ENCODE assay signal across 8 cellular contexts in the genomic region with DNA sequence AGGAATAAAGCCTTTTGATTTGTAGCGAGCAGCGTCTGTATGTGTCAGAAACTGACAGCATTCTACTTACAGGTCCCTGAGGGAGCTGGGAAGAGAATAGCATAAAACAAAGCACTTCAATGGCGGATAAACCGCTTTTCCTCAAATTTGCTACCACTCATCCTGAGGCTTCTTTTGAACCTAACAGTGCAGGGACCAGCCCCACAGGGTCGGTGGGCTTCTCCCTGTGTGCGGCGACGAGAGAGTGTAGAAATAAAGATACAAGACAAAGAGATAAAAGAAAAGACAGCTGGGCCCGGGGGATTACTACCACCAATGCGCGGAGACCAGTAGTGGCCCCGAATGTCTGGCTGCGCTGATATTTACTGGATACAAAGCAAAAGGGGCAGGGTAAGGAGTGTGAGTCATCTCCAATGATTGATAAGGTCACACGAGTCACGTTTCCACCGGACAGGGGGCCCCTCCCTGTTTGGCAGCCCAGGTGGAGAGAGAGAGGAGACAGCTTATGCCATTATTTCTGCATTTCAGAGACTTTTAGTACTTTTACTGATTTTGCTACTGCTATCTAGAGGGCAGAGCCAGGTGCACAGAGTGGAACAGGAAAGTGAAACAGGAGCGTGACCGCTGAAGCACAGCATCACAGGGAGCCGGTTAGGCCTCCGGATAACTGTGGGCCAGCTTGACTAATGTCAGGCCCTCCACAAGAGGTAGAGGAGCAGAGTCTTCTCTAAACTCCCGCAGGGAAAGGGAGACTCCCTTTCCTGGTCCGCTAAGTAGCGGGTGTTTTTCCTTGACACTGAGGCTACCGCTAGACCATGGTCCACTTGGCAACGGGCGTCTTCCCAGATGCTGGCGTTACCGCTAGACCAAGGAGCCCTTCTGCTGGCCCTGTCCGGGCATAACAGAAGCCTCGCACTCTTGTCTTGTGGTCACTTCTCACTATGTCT. TPM values are rescaled to one million over a fixed set of nuclear protein-coding genes. Genes with fewer than 3 reads are reported as not detected.
DNase-seq lines count a peak whose midpoint lies in the region; TF ChIP-seq lines count a peak whose summit lies in the region.
"Not testable (repeated sequence)": the region's sequence is repeated elsewhere in the genome, so short reads cannot be mapped to it uniquely, and the experiment has no call there.
"Had no signal": no experiment of that assay in that cellular context is flagged by ENCODE, and none has a peak within 500 bp of the region (broad histone marks: within the 10 kb centered on the region; RNA-seq: fewer than 3 reads in every experiment).

No MANE protein-coding gene starts in this region.

- not testable (repeated sequence) for H3K9me3 ChIP-seq in OCI-LY7 (ENCODE audit: low read length); spleen

- peak overlapping the region; percentile 99 for H3K4me2 ChIP-seq in OCI-LY7 (ENCODE audit: low read length)

- peak overlapping the region; percentile 98 for H3K4me3 Mint-ChIP-seq in mesothelial cell of epicardium

- peak overlapping the region; percentile 99 for H3K27ac ChIP-seq in OCI-LY7 (ENCODE audit: low read depth, low read length, poor library complexity, severe bottlenecking)
- H3K27ac ChIP-seq in spleen: peak overlapping the region; percentile 66 to 100 (median 100)

- H3K36me3 Mint-ChIP-seq in mesothelial cell of epicardium: peaks cover 34% of the 10 kb centered on the region

- not testable (repeated sequence) for H3K27me3 Mint-ChIP-seq in mesothelial cell of epicardium (ENCODE audit: low read depth)

- H3K27me3 ChIP-seq in spleen (replicated peaks in 1 of 7): not testable (repeated sequence)

- TF ChIP-seq POLR2A in spleen (IDR thresholded peaks at IDR 0.05): not testable (repeated sequence)

- TF ChIP-seq CTCF in GM12865 (IDR thresholded peaks at IDR 0.05; ENCODE audit: insufficient read depth, low read depth, low read length, missing control alignments); OCI-LY7 (conservative IDR thresholded peaks at IDR 0.05; ENCODE audit: low read length); astrocyte of the cerebellum (IDR thresholded peaks at IDR 0.05; ENCODE audit: low read depth, low read length, missing control alignments); fibroblast of mammary gland (conservative IDR thresholded peaks at IDR 0.05; ENCODE audit: control insufficient read depth, insufficient read depth, low read depth, low read length); mesothelial cell of epicardium (IDR thresholded peaks at IDR 0.05; ENCODE audit: unreplicated experiment); spleen (IDR thresholded peaks at IDR 0.05 in 8 of 11, conservative IDR thresholded peaks at IDR 0.05 in 3 of 11): not testable (repeated sequence)

- BruUV-seq in OCI-LY7 (replicated peaks; lab: Mats Ljungman, UMichigan): TSS peak; percentile 97

- H3K36me3 ChIP-seq in OCI-LY7 (ENCODE audit: insufficient read depth, low read length): peaks cover 47% of the 10 kb centered on the region
- peaks cover 0 to 71% (median 24%) of the 10 kb centered on the region in 6 donors for H3K36me3 ChIP-seq in spleen

- H2AFZ ChIP-seq in OCI-LY7 (ENCODE audit: low read length): peak overlapping the region; percentile 61; the same call in 1 of the 2 replicates

- DNase-seq in GM12865 (ENCODE audit: low read depth): peak; percentile 88
- peak; percentile 84 for DNase-seq in OCI-LY7 (ENCODE audit: low spot score)
- peak; percentile 72 for DNase-seq in activated CD4-positive, alpha-beta T cell treated with anti-CD3 and anti-CD28 coated beads for 48 hours
- not testable (repeated sequence) for DNase-seq in astrocyte of the cerebellum (ENCODE audit: low read depth); mesothelial cell of epicardium (ENCODE audit: low spot score in 2 of 2, unreplicated experiment in 2 of 2); spleen
- DNase-seq in fibroblast of mammary gland (ENCODE audit: low read depth): peak; percentile 48

- not testable (repeated sequence) for H3K9me3 Mint-ChIP-seq in mesothelial cell of epicardium

- not testable (repeated sequence) for H3K9me2 ChIP-seq in OCI-LY7 (ENCODE audit: insufficient read depth, low read length)

- CTCF ChIA-PET in OCI-LY7 (lab: Charles Lee; ENCODE audit: unreplicated experiment): not testable (repeated sequence)

- WGBS in spleen, 5 donors: 65 to 80% (median 70%) methylated on average over 30 of the region's 30 CpGs

- H4K20me1 ChIP-seq in OCI-LY7 (ENCODE audit: insufficient read depth, low read length): not testable (repeated sequence)

- in situ Hi-C loops in astrocyte of the cerebellum (cut with HindIII; ENCODE audit: low sequenced_read_pairs): not testable (repeated sequence)

- intact Hi-C loops in OCI-LY7 (cut with micrococcal nuclease; ENCODE audit: unreplicated experiment): not testable (repeated sequence)
- intact Hi-C loops in spleen (cut with DNase I; ENCODE audit: low total_unique reads): loop anchor here (10.0 kb wide), 1 partner anchor 88 kb away; the partner anchor contains the start of gene FTL

- POLR2A ChIA-PET in OCI-LY7 (lab: Charles Lee): not testable (repeated sequence)

- H3K4me1 ChIP-seq in OCI-LY7 (ENCODE audit: insufficient read depth, low read length, poor library complexity, severe bottlenecking) (peaks cover 74% of the 10 kb centered on the region), spleen (peaks cover 41 to 88% (median 60%) of the 10 kb centered on the region in 6 donors)

- peak overlapping the region; percentile 82 for H3K27ac Mint-ChIP-seq in mesothelial cell of epicardium

- peak overlapping the region; percentile 89 for H3K4me3 ChIP-seq in GM12865 (ENCODE audit: low read depth, low read length)
- H3K4me3 ChIP-seq in OCI-LY7 (ENCODE audit: low read depth, low read length, poor library complexity, severe bottlenecking): peak overlapping the region; percentile 84
- peak overlapping the region; percentile 93 for H3K4me3 ChIP-seq in astrocyte of the cerebellum (ENCODE audit: low read depth, low read length)
- peak overlapping the region; percentile 91 for H3K4me3 ChIP-seq in fibroblast of mammary gland (ENCODE audit: control insufficient read depth, low read depth, low read length)
- peak overlapping the region; percentile 60 to 90 (median 82) for H3K4me3 ChIP-seq in spleen

- H3K79me2 ChIP-seq in OCI-LY7 (ENCODE audit: insufficient read depth, low read depth, low read length): peaks cover 30% of the 10 kb centered on the region

- H3K4me1 Mint-ChIP-seq in mesothelial cell of epicardium: peaks cover 38% of the 10 kb centered on the region

RNA-seq across cellular contexts. Expression of gene PPP1R15A, which starts 4.1 kb away (rescaled TPM):
- 31.5 and 31.7 TPM in 2 replicates for total RNA-seq in OCI-LY7 (2014; rRNA removed; shearing (Covaris generic))
- total RNA-seq in OCI-LY7 (2022) (23.4 and 23.8 TPM in 2 replicates), mesothelial cell of epicardium (158 to 170 TPM (median 158 TPM) in 3 replicates), spleen (10 to 100 TPM; 30.2 to 74.2 (median 47.6) TPM)
- polyA plus RNA-seq in spleen: 10 to 100 TPM; 18.5 to 54.5 (median 21.5) TPM

RNA-seq across cellular contexts. Expression of gene PLEKHA4, which starts 7.9 kb away (rescaled TPM):
- total RNA-seq in OCI-LY7 (2014; rRNA removed; shearing (Covaris generic)): 4.7 and 8.4 TPM in 2 replicates
- total RNA-seq in OCI-LY7 (2022): 8.1 and 8.8 TPM in 2 replicates
- total RNA-seq in mesothelial cell of epicardium: 25.7 to 28.6 TPM (median 26.9 TPM) in 3 replicates
- total RNA-seq in spleen: 10 to 100 TPM in 6 of 7 donors, 1 to 10 TPM in 1; 8.6 to 24.2 (median 16.0) TPM
- polyA plus RNA-seq in spleen: 10 to 100 TPM; 12.2 to 20.6 (median 13.8) TPM

RNA-seq across cellular contexts. Expression of gene TULP2, which starts 22.2 kb away (rescaled TPM):
- 0.47 TPM in 1 of 2 replicates, not detected in the other for total RNA-seq in OCI-LY7 (2014; rRNA removed; shearing (Covaris generic))
- total RNA-seq in OCI-LY7 (2022) (1.6 and 2.9 TPM in 2 replicates), mesothelial cell of epicardium (0.38 to 1.4 TPM (median 0.84 TPM) in 3 replicates), spleen (1 to 10 TPM in 3 of 7 donors, under 1 TPM in 3, not detected in 1; 0.34 to 5.0 (median 1.3) TPM)
- polyA plus RNA-seq in spleen: under 1 TPM in 2 of 3 donors, not detected in 1; 0.14 to 0.32 TPM
- total RNA-seq: myocyte had no signal

RNA-seq across cellular contexts. Expression of gene NUCB1, which starts 23.8 kb away (rescaled TPM):
- total RNA-seq in OCI-LY7 (2014; rRNA removed; shearing (Covaris generic)): 72.6 and 88.7 TPM in 2 replicates
- total RNA-seq in OCI-LY7 (2022): 73.6 and 85.3 TPM in 2 replicates
- 152 to 159 TPM (median 159 TPM) in 3 replicates for total RNA-seq in mesothelial cell of epicardium
- 100 to 1,000 TPM; 217 to 321 (median 268) TPM for total RNA-seq in spleen
- polyA plus RNA-seq in spleen: 100 to 1,000 TPM in 1 of 3 donors, 10 to 100 TPM in 2; 67.6 to 125 (median 72.4) TPM

RNA-seq across cellular contexts. Expression of gene HSD17B14, which starts 40.0 kb away (rescaled TPM):
- total RNA-seq in OCI-LY7 (2014; rRNA removed; shearing (Covaris generic)): 4.5 and 4.9 TPM in 2 replicates
- total RNA-seq in OCI-LY7 (2022): 1.8 and 3.2 TPM in 2 replicates
- total RNA-seq in mesothelial cell of epicardium: 22.9 to 29.6 TPM (median 27.1 TPM) in 3 replicates
- total RNA-seq in spleen: 10 to 100 TPM in 3 of 7 donors, 1 to 10 TPM in 4; 2.4 to 14.7 (median 8.1) TPM
- 10 to 100 TPM; 10.1 to 16.5 (median 11.2) TPM for polyA plus RNA-seq in spleen
